Comparison of ENCODE assay signal across 8 cellular contexts in genomic region chr3:157176944-157177343, GRCh38. TPM values are rescaled to one million over a fixed set of nuclear protein-coding genes. Genes with fewer than 3 reads are reported as not detected.
DNase-seq lines count a peak whose midpoint lies in the region; ATAC-seq, FAIRE-seq and TF ChIP-seq lines count a peak whose summit lies in the region.
"Not testable (repeated sequence)": the region's sequence is repeated elsewhere in the genome, so short reads cannot be mapped to it uniquely, and the experiment has no call there.

No MANE protein-coding gene starts in this region.

- H3K4me1 Mint-ChIP-seq in HFFc6 (ENCODE audit: low read depth) = peaks cover 29% of the 10 kb centered on the region
- peaks cover 20% of the 10 kb centered on the region for H3K4me1 Mint-ChIP-seq in activated CD4-positive, alpha-beta T cell treated with anti-CD3 and anti-CD28 coated beads for 36 hours
- H3K4me1 Mint-ChIP-seq in activated T-helper 2 cell treated with anti-CD3 and anti-CD28 coated beads, Interferon-gamma antibody, Interleukin-2, Interleukin-4, amounts not matched to agents 10 μg/mL and 5 μg/mL and 100 μg/mL, durations not matched to agents 14 hours and 24 hours and 36 hours (ENCODE audit: low read depth) = peaks cover 27% of the 10 kb centered on the region
- H3K4me1 Mint-ChIP-seq in nephron = peaks cover 21% of the 10 kb centered on the region

- not testable (repeated sequence) for TF ChIP-seq CTCF in HFFc6 (IDR thresholded peaks at IDR 0.05); GM12878 (IDR thresholded peaks at IDR 0.05 in 2 of 3, conservative IDR thresholded peaks at IDR 0.05 in 1 of 3; ENCODE audit: control insufficient read depth in 2 of 3, extremely low read depth in 1 of 3, insufficient read depth in 1 of 3, low read depth in 3 of 3, low read length in 3 of 3); nephron (IDR thresholded peaks at IDR 0.05; ENCODE audit: unreplicated experiment in 3 of 3); smooth muscle cell (IDR thresholded peaks at IDR 0.05; ENCODE audit: borderline replicate concordance, insufficient read depth, poor library complexity, severe bottlenecking)

- H3K79me2 ChIP-seq in GM12878 (ENCODE audit: control insufficient read depth, insufficient read depth, low read length) (peaks cover 24% of the 10 kb centered on the region), smooth muscle cell (ENCODE audit: low read depth) (peaks cover 18% of the 10 kb centered on the region)

- RAD21 ChIA-PET in GM12878 (lab: Charles Lee; ENCODE audit: unreplicated experiment) = interaction anchor here (2.2 to 3.6 kb wide), 3 partner anchors 17 to 622 kb away, joined by 8 to 81 read pairs (median 18); partner anchors contain the start of genes CCNL1 and SSR3

- H4K20me1 ChIP-seq in BLaER1; GM12878 (ENCODE audit: control insufficient read depth, insufficient read depth); smooth muscle cell (ENCODE audit: low read depth): not testable (repeated sequence)

- not testable (repeated sequence) for H3K9ac ChIP-seq in BLaER1; GM12878 (ENCODE audit: control insufficient read depth, insufficient read depth, low read length); smooth muscle cell (ENCODE audit: low read depth)

- H3K9me3 ChIP-seq in BLaER1 = peaks cover 36% of the 10 kb centered on the region
- not testable (repeated sequence) for H3K9me3 ChIP-seq in GM12878 (replicated peaks; ENCODE audit: control insufficient read depth, insufficient read depth, low read length); smooth muscle cell (replicated peaks; ENCODE audit: low read depth)

- not testable (repeated sequence) for FAIRE-seq in GM12878 (lab: Jason Lieb, UNC)

- H2AFZ ChIP-seq in GM12878 (ENCODE audit: control insufficient read depth, low read depth, low read length); smooth muscle cell (ENCODE audit: low read depth): not testable (repeated sequence)

- not testable (repeated sequence) for H3K27ac Mint-ChIP-seq in HFFc6; activated T-helper 2 cell treated with anti-CD3 and anti-CD28 coated beads, Interferon-gamma antibody, Interleukin-2, Interleukin-4, amounts not matched to agents 10 μg/mL and 5 μg/mL and 100 μg/mL, durations not matched to agents 14 hours and 24 hours and 36 hours
- H3K27ac Mint-ChIP-seq in activated CD4-positive, alpha-beta T cell treated with anti-CD3 and anti-CD28 coated beads for 36 hours = peak overlapping the region; percentile 80
- peak overlapping the region; percentile 84 to 97 (median 96) for H3K27ac Mint-ChIP-seq in nephron

- H3K27me3 ChIP-seq in BLaER1; GM12878 (replicated peaks in 1 of 2; ENCODE audit: control insufficient read depth in 2 of 2, insufficient read depth in 2 of 2, low read length in 1 of 2); smooth muscle cell (ENCODE audit: low read depth): not testable (repeated sequence)

- TF ChIP-seq POLR2A in GM12878 (IDR thresholded peaks at IDR 0.05; ENCODE audit: low read depth, low read length) = not testable (repeated sequence)

- WGBS in GM12878 (ENCODE audit: insufficient coverage, insufficient replicate concordance, low lambda C conversion rate, missing lambda C conversion rate) = 91% methylated on average over 9 of the region's 10 CpGs
- 98% methylated on average over 10 of the region's 10 CpGs for WGBS in smooth muscle cell (ENCODE audit: low lambda C conversion rate)

- H3K4me3 ChIP-seq in BLaER1, GM12878: not testable (repeated sequence)
- peak overlapping the region; percentile 80 for H3K4me3 ChIP-seq in smooth muscle cell

- peaks cover 37% of the 10 kb centered on the region for H3K36me3 ChIP-seq in BLaER1
- H3K36me3 ChIP-seq in GM12878 (ENCODE audit: control insufficient read depth in 2 of 2, insufficient read depth in 2 of 2, low read length in 1 of 2); smooth muscle cell (ENCODE audit: low read depth): not testable (repeated sequence)

- peaks cover 27% of the 10 kb centered on the region for H3K4me1 ChIP-seq in BLaER1
- H3K4me1 ChIP-seq in GM12878 (ENCODE audit: control insufficient read depth, insufficient read depth, low read length) = not testable (repeated sequence)
- peaks cover 17% of the 10 kb centered on the region for H3K4me1 ChIP-seq in smooth muscle cell (ENCODE audit: low read depth)

- not testable (repeated sequence) for DNase-seq in HFFc6; activated CD4-positive, alpha-beta T cell treated with anti-CD3 and anti-CD28 coated beads for 36 hours; activated T-helper 2 cell treated with anti-CD3 and anti-CD28 coated beads, Interferon-gamma antibody, Interleukin-2, Interleukin-4, amounts not matched to agents 10 μg/mL and 5 μg/mL and 100 μg/mL, durations not matched to agents 14 hours and 24 hours and 36 hours (ENCODE audit: low spot score); GM12878 (ENCODE audit: low read depth, low spot score); smooth muscle cell (lab: John Stamatoyannopoulos, UW; ENCODE audit: unreplicated experiment)
- peak; percentile 55 for DNase-seq in left kidney (ENCODE audit: low read depth, low spot score)

- intact Hi-C loops in activated CD4-positive, alpha-beta T cell treated with anti-CD3 and anti-CD28 coated beads for 36 hours (cut with DNase I, micrococcal nuclease) = loop anchor here in 1 of 2 experiments (5.0 to 10.0 kb wide), 2 partner anchors 930 to 1468 kb away; partner anchors contain the start of genes GFM1 and SHOX2
- intact Hi-C loops in activated T-helper 2 cell treated with anti-CD3 and anti-CD28 coated beads, Interferon-gamma antibody, Interleukin-2, Interleukin-4, amounts not matched to agents 10 μg/mL and 5 μg/mL and 100 μg/mL, durations not matched to agents 14 hours and 24 hours and 36 hours (cut with micrococcal nuclease); GM12878 (cut with micrococcal nuclease; ENCODE audit: unreplicated experiment): not testable (repeated sequence)

- POLR2A ChIA-PET in activated CD4-positive, alpha-beta T cell treated with anti-CD3 and anti-CD28 coated beads for 36 hours (lab: Charles Lee) = not testable (repeated sequence)
- POLR2A ChIA-PET in GM12878 (lab: Charles Lee) = interaction anchor here (4.3 kb wide), 1 partner anchor 16 kb away, joined by 147 read pairs; the partner anchor contains the start of gene CCNL1

- H3K9me3 Mint-ChIP-seq in HFFc6; activated CD4-positive, alpha-beta T cell treated with anti-CD3 and anti-CD28 coated beads for 36 hours (ENCODE audit: low read depth): not testable (repeated sequence)
- peaks cover 21% of the 10 kb centered on the region for H3K9me3 Mint-ChIP-seq in activated T-helper 2 cell treated with anti-CD3 and anti-CD28 coated beads, Interferon-gamma antibody, Interleukin-2, Interleukin-4, amounts not matched to agents 10 μg/mL and 5 μg/mL and 100 μg/mL, durations not matched to agents 14 hours and 24 hours and 36 hours
- peaks cover 19% of the 10 kb centered on the region for H3K9me3 Mint-ChIP-seq in nephron

- H3K4me3 Mint-ChIP-seq in HFFc6 (peak overlapping the region; percentile 45; the same call in 1 of the 2 replicates), nephron (peak overlapping the region; percentile 72 to 82 (median 81))
- H3K4me3 Mint-ChIP-seq in activated CD4-positive, alpha-beta T cell treated with anti-CD3 and anti-CD28 coated beads for 36 hours = peak overlapping the region; percentile 38
- H3K4me3 Mint-ChIP-seq in activated T-helper 2 cell treated with anti-CD3 and anti-CD28 coated beads, Interferon-gamma antibody, Interleukin-2, Interleukin-4, amounts not matched to agents 10 μg/mL and 5 μg/mL and 100 μg/mL, durations not matched to agents 14 hours and 24 hours and 36 hours (ENCODE audit: low read depth) = peak overlapping the region; percentile 67

- not testable (repeated sequence) for ATAC-seq in activated CD4-positive, alpha-beta T cell treated with anti-CD3 and anti-CD28 coated beads for 36 hours; GM12878

- not testable (repeated sequence) for H3K27me3 Mint-ChIP-seq in HFFc6 (ENCODE audit: insufficient read depth); activated CD4-positive, alpha-beta T cell treated with anti-CD3 and anti-CD28 coated beads for 36 hours; activated T-helper 2 cell treated with anti-CD3 and anti-CD28 coated beads, Interferon-gamma antibody, Interleukin-2, Interleukin-4, amounts not matched to agents 10 μg/mL and 5 μg/mL and 100 μg/mL, durations not matched to agents 14 hours and 24 hours and 36 hours (ENCODE audit: low read depth); nephron (ENCODE audit: low read depth)

- SMC1A ChIA-PET in GM12878 (lab: Charles Lee; ENCODE audit: uncharacterized antibody, unreplicated experiment) = interaction anchor here (0.8 to 6.7 kb wide), 4 partner anchors 11 to 25 kb away, joined by 3 to 118 read pairs (median 18); partner anchors contain the start of gene CCNL1

- peak overlapping the region; percentile 94; the same call in 1 of the 2 replicates for H3K4me2 ChIP-seq in BLaER1
- 0 out of 2 replicates have a peak overlapping the region, but pooled peaks have one; percentile 70 for H3K4me2 ChIP-seq in GM12878 (ENCODE audit: control insufficient read depth, insufficient read depth)
- peak overlapping the region; percentile 90 for H3K4me2 ChIP-seq in smooth muscle cell

- H3F3A ChIP-seq in smooth muscle cell (ENCODE audit: low read depth) = not testable (repeated sequence)

- TF ChIP-seq EP300 in GM12878 (IDR thresholded peaks at IDR 0.05; ENCODE audit: borderline replicate concordance in 1 of 2, control insufficient read depth in 1 of 2, low read depth in 2 of 2, low read length in 2 of 2) = not testable (repeated sequence)

- not testable (repeated sequence) for BruUV-seq in GM12878 (replicated peaks; lab: Mats Ljungman, UMichigan)

- not testable (repeated sequence) for H3K27ac ChIP-seq in BLaER1; GM12878 (ENCODE audit: control insufficient read depth, insufficient read depth); smooth muscle cell (ENCODE audit: low read depth)

- peaks cover 11% of the 10 kb centered on the region; the same call in 1 of the 2 replicates for H3K36me3 Mint-ChIP-seq in HFFc6 (ENCODE audit: low read depth)
- H3K36me3 Mint-ChIP-seq in activated CD4-positive, alpha-beta T cell treated with anti-CD3 and anti-CD28 coated beads for 36 hours (ENCODE audit: low read depth) = peaks cover 37% of the 10 kb centered on the region
- peaks cover 42% of the 10 kb centered on the region for H3K36me3 Mint-ChIP-seq in activated T-helper 2 cell treated with anti-CD3 and anti-CD28 coated beads, Interferon-gamma antibody, Interleukin-2, Interleukin-4, amounts not matched to agents 10 μg/mL and 5 μg/mL and 100 μg/mL, durations not matched to agents 14 hours and 24 hours and 36 hours (ENCODE audit: low read depth)
- H3K36me3 Mint-ChIP-seq in nephron (ENCODE audit: low read depth) = peaks cover 32% of the 10 kb centered on the region

- TF ChIP-seq RAD21 in GM12878 (IDR thresholded peaks at IDR 0.05; ENCODE audit: insufficient read depth, low read depth, low read length) = not testable (repeated sequence)

- in situ Hi-C loops in GM12878 (cut with MboI) = not testable (repeated sequence)

- CTCF ChIA-PET in activated CD4-positive, alpha-beta T cell treated with anti-CD3 and anti-CD28 coated beads for 36 hours (lab: Charles Lee) = interaction anchor here (0.6 to 3.8 kb wide), 6 partner anchors 16 to 579 kb away, joined by 3 to 47 read pairs (median 7); partner anchors contain the start of gene CCNL1
- CTCF ChIA-PET in GM12878 (lab: Yijun Ruan, JAX) = interaction anchor here (1.1 to 8.1 kb wide), 3 partner anchors 15 to 59 kb away, joined by 3 to 104 read pairs (median 3); partner anchors contain the start of gene CCNL1

RNA-seq across cellular contexts. Expression of gene CCNL1, which starts 17.0 kb away (rescaled TPM):
- 10 to 100 TPM; 47.4 to 74.3 (median 65.1) TPM for total RNA-seq in HFFc6 (2021; fragmentation: NEBNext Ultra II Directional; extraction: Animal tissue kit (Norgen Biotek cat#: 25700))
- total RNA-seq in activated CD4-positive, alpha-beta T cell treated with anti-CD3 and anti-CD28 coated beads for 36 hours = 100 to 1,000 TPM; 163 to 215 TPM
- 160 and 167 TPM in 2 replicates for total RNA-seq in activated T-helper 2 cell treated with anti-CD3 and anti-CD28 coated beads, Interferon-gamma antibody, Interleukin-2, Interleukin-4, amounts not matched to agents 10 μg/mL and 5 μg/mL and 100 μg/mL, durations not matched to agents 14 hours and 24 hours and 36 hours
- 786 and 840 TPM in 2 replicates for total RNA-seq in GM12878 (2013; cell fraction: nucleolus; rRNA removed)
- 173 and 180 TPM in 2 replicates for total RNA-seq in GM12878 (2014; rRNA removed)
- total RNA-seq in GM12878 (2014; rRNA removed; fragmentation: Illumina TruSeq; extraction: Trizol) = 125 and 134 TPM in 2 replicates
- 105 and 107 TPM in 2 replicates for total RNA-seq in GM12878 (2021)
- polyA plus RNA-seq in GM12878 (2011; ENCODE audit: low read depth) = 92.3 TPM
- polyA plus RNA-seq in GM12878 (2011; rRNA removed) = 174 and 236 TPM in 2 replicates
- 54.9 and 72.4 TPM in 2 replicates for polyA plus RNA-seq in GM12878 (2011; cell fraction: cytosol; rRNA removed)
- 732 and 1,003 TPM in 2 replicates for polyA plus RNA-seq in GM12878 (2011; cell fraction: nucleus; rRNA removed)
- polyA plus RNA-seq in GM12878 (2012) = 101 and 129 TPM in 2 replicates
- polyA plus RNA-seq in GM12878 (2014; fragmentation: Illumina TruSeq; extraction: Trizol) = 119 and 153 TPM in 2 replicates
- 10 to 100 TPM; 22.2 to 39.8 TPM for polyA plus RNA-seq in GM12878 (2014; fragmentation: Nextera tagmentation; extraction: Ambion mirVana)
- polyA plus RNA-seq in GM12878 (2014; rRNA removed) = 127 and 135 TPM in 2 replicates
- 100 to 1,000 TPM in 1 of 2 experiments, 10 to 100 TPM in 1; 85.1 to 111 TPM for polyA plus RNA-seq in GM12878 (2016; fragmentation: Nextera tagmentation; extraction: Ambion mirVana)
- polyA minus RNA-seq in GM12878 (2011; rRNA and poly(A)+ RNA removed) = 159 and 190 TPM in 2 replicates
- polyA minus RNA-seq in GM12878 (2011; cell fraction: cytosol; rRNA and poly(A)+ RNA removed) = 50.1 and 54.2 TPM in 2 replicates
- polyA minus RNA-seq in GM12878 (2011; cell fraction: nucleus; rRNA and poly(A)+ RNA removed) = 1,045 and 1,316 TPM in 2 replicates
- total RNA-seq in smooth muscle cell = 599 and 780 TPM in 2 replicates
- polyA plus RNA-seq in smooth muscle cell = 173 and 184 TPM in 2 replicates
